In genomic region chr1:54299037-54299436, GRCh38 we compare ENCODE assay signal across 1 cellular context.
TF ChIP-seq lines count a peak whose summit lies in the region.

No MANE protein-coding gene starts in this region.

TF ChIP-seq in HepG2, 621 proteins besides CTCF, POLR2A, EP300 and RAD21 (continued from another document):
- TF ChIP-seq KIAA2018 (CRISPR knock-in tag; IDR thresholded peaks at IDR 0.05; ENCODE audit: borderline replicate concordance) (no peak), ARNT2 (CRISPR knock-in tag; IDR thresholded peaks at IDR 0.05; ENCODE audit: low read depth) (no peak), ZNF382 (CRISPR knock-in tag; IDR thresholded peaks at IDR 0.05; ENCODE audit: borderline replicate concordance) (no peak), CBX1 (IDR thresholded peaks at IDR 0.05; ENCODE audit: low read depth) (no peak), PHF8 (CRISPR knock-in tag; IDR thresholded peaks at IDR 0.05) (no peak), ZNF709 (CRISPR knock-in tag; IDR thresholded peaks at IDR 0.05) (no peak), GATAD1 (CRISPR knock-in tag; IDR thresholded peaks at IDR 0.05) (no peak)
